ENCODE assay signal across 1 cellular context in genomic region chr11:14022821-14023220, GRCh38.
TF ChIP-seq lines count a peak whose summit lies in the region.

No MANE protein-coding gene starts in this region.

TF ChIP-seq in GM23338, 12 proteins besides CTCF, POLR2A, EP300 and RAD21 (continued from another document):
- TF ChIP-seq ZNF462 (CRISPR knock-in tag; IDR thresholded peaks at IDR 0.05) (no peak), NANOG (IDR thresholded peaks at IDR 0.05; ENCODE audit: borderline replicate concordance) (no peak), POLR2AphosphoS5 (IDR thresholded peaks at IDR 0.05; ENCODE audit: low read depth) (no peak), CREB1 (CRISPR knock-in tag; IDR thresholded peaks at IDR 0.05; ENCODE audit: low read depth) (no peak)
- TF ChIP-seq, protein P1, sequence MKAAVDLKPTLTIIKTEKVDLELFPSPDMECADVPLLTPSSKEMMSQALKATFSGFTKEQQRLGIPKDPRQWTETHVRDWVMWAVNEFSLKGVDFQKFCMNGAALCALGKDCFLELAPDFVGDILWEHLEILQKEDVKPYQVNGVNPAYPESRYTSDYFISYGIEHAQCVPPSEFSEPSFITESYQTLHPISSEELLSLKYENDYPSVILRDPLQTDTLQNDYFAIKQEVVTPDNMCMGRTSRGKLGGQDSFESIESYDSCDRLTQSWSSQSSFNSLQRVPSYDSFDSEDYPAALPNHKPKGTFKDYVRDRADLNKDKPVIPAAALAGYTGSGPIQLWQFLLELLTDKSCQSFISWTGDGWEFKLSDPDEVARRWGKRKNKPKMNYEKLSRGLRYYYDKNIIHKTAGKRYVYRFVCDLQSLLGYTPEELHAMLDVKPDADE (IDR thresholded peaks at IDR 0.05), result no peak
